In the genomic region with DNA sequence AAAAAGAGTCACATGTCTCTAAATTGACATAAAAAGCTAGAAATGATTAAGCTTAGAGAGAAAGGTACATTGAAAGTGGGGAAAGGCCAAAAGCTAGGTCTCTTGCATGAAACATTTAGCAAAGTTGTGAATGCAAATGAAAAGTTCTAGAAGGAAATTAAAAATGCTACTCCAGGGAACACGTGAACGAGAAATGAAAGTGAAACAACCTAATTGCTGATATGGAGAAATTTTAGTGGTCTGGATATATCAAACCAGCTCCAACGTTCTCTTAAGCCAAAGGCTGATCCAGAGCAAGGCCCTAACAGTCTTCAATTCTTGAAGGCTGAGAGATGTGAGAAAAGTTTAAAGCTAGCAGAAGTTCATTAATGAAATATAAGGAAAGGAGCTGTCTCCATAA, we compare ENCODE assay signal across 15 cellular contexts.
A peak's percentile ranks its signal among the peaks of the same experiment; 100 is the strongest.
DNase-seq lines count a peak whose midpoint lies in the region; ATAC-seq and TF ChIP-seq lines count a peak whose summit lies in the region.
"Had no signal": no experiment of that assay in that cellular context is flagged by ENCODE, and none has a peak within 500 bp of the region (broad histone marks: within the 10 kb centered on the region; RNA-seq: fewer than 3 reads in every experiment).

No MANE protein-coding gene starts in this region.

- H3K4me3 Mint-ChIP-seq in T-cell = peak overlapping the region; percentile 23 to 51 (median 35)

- peak overlapping the region; percentile 21 for H2AFZ ChIP-seq in KMS-11 (ENCODE audit: low read depth)
- H2AFZ ChIP-seq in mesenchymal stem cell (ENCODE audit: low read depth, low read length) = no peak overlapping the region

- H2BK120ac ChIP-seq in mesenchymal stem cell (ENCODE audit: low read depth, low read length) = no peak overlapping the region

- H3K4me2 ChIP-seq in KMS-11 (peak overlapping the region; percentile 67), mesenchymal stem cell (ENCODE audit: low read length, poor library complexity, severe bottlenecking) (no peak overlapping the region)

- no peaks in the 10 kb centered on the region for H3K36me3 Mint-ChIP-seq in T-cell
- H3K36me3 Mint-ChIP-seq: naive thymus-derived CD4-positive, alpha-beta T cell had no signal

- no peaks in the 10 kb centered on the region for H3K9me3 ChIP-seq in mesenchymal stem cell (ENCODE audit: control insufficient read depth, low read length)
- H3K9me3 ChIP-seq: Caco-2 had no signal

- CTCF ChIA-PET in T-cell (lab: Charles Lee) = no interaction called here

- H3K9ac ChIP-seq in KMS-11 (no peak overlapping the region), mesenchymal stem cell (ENCODE audit: low read length) (no peak overlapping the region)

- 55% methylated on average over 3 of the region's 3 CpGs for WGBS in mesenchymal stem cell

- H4K91ac ChIP-seq in mesenchymal stem cell (ENCODE audit: low read length) = no peak overlapping the region

- no peak overlapping the region for H3K18ac ChIP-seq in mesenchymal stem cell (ENCODE audit: low read depth in 1 of 2, low read length in 2 of 2)

- H3K4me1 Mint-ChIP-seq in T-cell = peaks cover 0 to 6% (median 3%) of the 10 kb centered on the region in 3 donors

- no peaks in the 10 kb centered on the region for H3K79me1 ChIP-seq in mesenchymal stem cell (replicated peaks; ENCODE audit: low read length, poor library complexity, severe bottlenecking)

- H3K79me2 ChIP-seq in KMS-11 (ENCODE audit: insufficient read depth, low read depth) = no peaks in the 10 kb centered on the region

- no peak overlapping the region for H2BK5ac ChIP-seq in mesenchymal stem cell (ENCODE audit: low read depth, low read length, poor library complexity, severe bottlenecking)

- peaks cover 0 to 5% (median 3%) of the 10 kb centered on the region in 3 donors for H3K9me3 Mint-ChIP-seq in T-cell

- H2BK12ac ChIP-seq in mesenchymal stem cell (ENCODE audit: low read length in 2 of 2) = no peak overlapping the region

- no peak overlapping the region for H2AK5ac ChIP-seq in mesenchymal stem cell (ENCODE audit: low read length, severe bottlenecking)

- H3K36me3 ChIP-seq in KMS-11 (ENCODE audit: insufficient read depth) (no peaks in the 10 kb centered on the region), mesenchymal stem cell (ENCODE audit: control insufficient read depth in 1 of 2, insufficient read depth in 2 of 2, low read depth in 1 of 2, low read length in 2 of 2) (no peaks in the 10 kb centered on the region)

- H3K4me1 ChIP-seq in KMS-11 (ENCODE audit: low read depth, poor library complexity, severe bottlenecking) = peaks cover 22% of the 10 kb centered on the region
- no peaks in the 10 kb centered on the region for H3K4me1 ChIP-seq in mesenchymal stem cell (ENCODE audit: control insufficient read depth, insufficient read depth, low read depth, low read length)
- H3K4me1 ChIP-seq: Caco-2 had no signal

- no peak overlapping the region for H2BK15ac ChIP-seq in mesenchymal stem cell (ENCODE audit: low read depth, poor library complexity, severe bottlenecking)

- no peaks in the 10 kb centered on the region for H4K20me1 ChIP-seq in KMS-11 (ENCODE audit: insufficient read depth)

- no peak overlapping the region for H3K23ac ChIP-seq in mesenchymal stem cell (ENCODE audit: low read length in 2 of 2)

- H3K14ac ChIP-seq in mesenchymal stem cell (ENCODE audit: low read length in 2 of 2) = no peak overlapping the region

- H4K8ac ChIP-seq in mesenchymal stem cell (ENCODE audit: low read length) = no peak overlapping the region

- no peak overlapping the region for H3K27ac Mint-ChIP-seq in T-cell
- H3K27ac Mint-ChIP-seq: naive thymus-derived CD4-positive, alpha-beta T cell had no signal

- DNase-seq in SIG-M5 treated with dmso at 0.1 percent for 504 hours (lab: John Stamatoyannopoulos, UW; ENCODE audit: unreplicated experiment) (peak; percentile 18), SIG-M5 (lab: John Stamatoyannopoulos, UW) (no peak), T-cell (no peak), mesenchymal stem cell (peak; percentile 20), globus pallidus (ENCODE audit: low spot score) (no peak), LoVo (ENCODE audit: low spot score) (no peak)
- DNase-seq in stimulated activated CD4-positive, alpha-beta T cell treated with anti-CD3 and anti-CD28 coated beads, Interleukin-4, amount 100 ng/mL, for 24 hours = no peak
- DNase-seq: activated CD8-positive, alpha-beta memory T cell treated with anti-CD3 and anti-CD28 coated beads, Interleukin-2, amount 50 U/mL, for 4 hours; activated naive CD4-positive, alpha-beta T cell treated with anti-CD3 and anti-CD28 coated beads, Interleukin-2, amount 50 U/mL, for 16 hours; Caco-2; foreskin melanocyte; naive thymus-derived CD4-positive, alpha-beta T cell; NCI-H2081 treated with DMSO at 0.1 percent for 48 hours; NCI-H774 had no signal

- H3K4me3 ChIP-seq in KMS-11 (IDR thresholded peaks at IDR 0.05; ENCODE audit: insufficient read depth, low read depth, low read length) = no peak overlapping the region
- peak overlapping the region in 1 of 2 experiments; percentile 54 for H3K4me3 ChIP-seq in mesenchymal stem cell (ENCODE audit: insufficient read depth in 1 of 2, low read depth in 1 of 2, low read length in 2 of 2)

- H3K27me3 ChIP-seq in KMS-11 (ENCODE audit: insufficient read depth, low read depth) (no peaks in the 10 kb centered on the region), mesenchymal stem cell (ENCODE audit: control insufficient read depth in 1 of 2, insufficient read depth in 1 of 2, low read length in 2 of 2) (no peaks in the 10 kb centered on the region)

- POLR2A ChIA-PET in T-cell (lab: Charles Lee) = no interaction called here

- no peak for ATAC-seq in T-cell (replicated peaks in 1 of 4)
- ATAC-seq: naive thymus-derived CD4-positive, alpha-beta T cell had no signal

- no peak overlapping the region for H3K4ac ChIP-seq in mesenchymal stem cell (ENCODE audit: low read depth in 1 of 2, low read length in 2 of 2)

- TF ChIP-seq CTCF in KMS-11 (conservative IDR thresholded peaks at IDR 0.05; ENCODE audit: low read depth, low read length) = no peak

- H3K27ac ChIP-seq in KMS-11 = peak overlapping the region; percentile 6; the same call in 1 of the 2 replicates
- no peak overlapping the region for H3K27ac ChIP-seq in mesenchymal stem cell (ENCODE audit: low read length, poor library complexity, severe bottlenecking)

- H3K27me3 Mint-ChIP-seq in T-cell = no peaks in the 10 kb centered on the region
- H3K27me3 Mint-ChIP-seq: naive thymus-derived CD4-positive, alpha-beta T cell had no signal

Comparison
In these comparisons a context has a peak if more than half of its experiments do, and no peak if none do; other contexts are left out.
1. DNase-seq: peak in SIG-M5 treated with dmso at 0.1 percent for 504 hours (single experiment) and mesenchymal stem cell (single experiment); none in SIG-M5 (single experiment), T-cell (0 of 34), stimulated activated CD4-positive, alpha-beta T cell treated with anti-CD3 and anti-CD28 coated beads, Interleukin-4, amount 100 ng/mL, for 24 hours (single experiment), globus pallidus (single experiment) and LoVo (single experiment).